In the genomic region with DNA sequence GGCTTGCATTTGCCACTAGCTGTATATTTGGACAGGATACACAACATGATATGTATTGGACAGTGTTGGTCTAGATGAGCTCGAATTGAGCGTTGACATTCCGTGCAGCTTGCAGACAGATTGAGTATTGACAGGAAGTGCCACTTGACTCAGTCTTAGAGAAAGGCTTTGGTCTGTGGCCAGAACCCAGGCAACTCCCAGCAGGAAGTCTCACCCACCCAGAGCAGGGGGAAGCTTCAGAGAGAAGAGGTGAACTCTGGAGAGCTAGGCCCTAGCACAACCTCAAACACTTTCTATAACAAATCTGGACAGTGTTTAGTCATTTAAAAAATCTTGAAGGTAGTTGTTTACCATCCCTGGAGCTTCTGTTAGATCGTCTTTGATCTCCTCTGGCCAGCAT, we compare ENCODE assay signal across 8 cellular contexts.
DNase-seq lines count a peak whose midpoint lies in the region; ATAC-seq and TF ChIP-seq lines count a peak whose summit lies in the region.

No MANE protein-coding gene starts in this region.

- ATAC-seq in GM21390 (IDR thresholded peaks at IDR 0.05; ENCODE audit: unreplicated experiment) (peak; percentile 93), omental fat pad (ENCODE audit: low FRiP score) (no peak)
- peak; percentile 74 to 86 for ATAC-seq in stimulated activated naive B cell treated with anti-CD40 and anti-IgM and Interleukin-4, amounts not matched to agents 10 μg/mL and 1 μg/mL and 100 μg/mL, for 72 hours (replicated peaks)

- TF ChIP-seq CTCF in esophagus muscularis mucosa (IDR thresholded peaks at IDR 0.05) = no peak
- no peak for TF ChIP-seq CTCF in omental fat pad (IDR thresholded peaks at IDR 0.05)

- DNase-seq in DMS53 (lab: John Stamatoyannopoulos, UW) (peak; percentile 80), HS-5 (ENCODE audit: low read depth) (peak; percentile 18), esophagus muscularis mucosa (ENCODE audit: extremely low spot score) (peak; percentile 50), anterior cingulate cortex (lab: John Stamatoyannopoulos, UW) (no peak), omental fat pad (ENCODE audit: low spot score) (no peak)
- peak; percentile 27 for DNase-seq in activated CD4-positive, alpha-beta T cell treated with anti-CD3 and anti-CD28 coated beads for 1 hour
- DNase-seq in stimulated activated naive B cell treated with anti-CD40 and anti-IgM and Interleukin-4, amounts not matched to agents 10 μg/mL and 1 μg/mL and 100 μg/mL, for 72 hours = peak; percentile 8

- H3K27me3 Mint-ChIP-seq in stimulated activated naive B cell treated with anti-CD40 and anti-IgM and Interleukin-4, amounts not matched to agents 10 μg/mL and 1 μg/mL and 100 μg/mL, for 72 hours = peaks cover 12% of the 10 kb centered on the region in 2 donors

- H3K4me1 ChIP-seq in esophagus muscularis mucosa = peaks cover 0 to 14% (median 12%) of the 10 kb centered on the region in 4 donors

- no peak overlapping the region for H3K4me3 ChIP-seq in esophagus muscularis mucosa

- H3K27ac Mint-ChIP-seq in stimulated activated naive B cell treated with anti-CD40 and anti-IgM and Interleukin-4, amounts not matched to agents 10 μg/mL and 1 μg/mL and 100 μg/mL, for 72 hours = no peak overlapping the region

- no peaks in the 10 kb centered on the region for H3K36me3 ChIP-seq in esophagus muscularis mucosa

- no peak for TF ChIP-seq POLR2A in esophagus muscularis mucosa (IDR thresholded peaks at IDR 0.05; ENCODE audit: low read depth)

- TF ChIP-seq EP300 in esophagus muscularis mucosa (IDR thresholded peaks at IDR 0.05) = no peak

- intact Hi-C loops in esophagus muscularis mucosa (cut with DNase I) = no loop called here

- 64% methylated on average over 4 of the region's 4 CpGs for WGBS in esophagus muscularis mucosa

- H3K27ac ChIP-seq in esophagus muscularis mucosa (replicated peaks in 1 of 4) = no peak overlapping the region

- H3K4me3 Mint-ChIP-seq in stimulated activated naive B cell treated with anti-CD40 and anti-IgM and Interleukin-4, amounts not matched to agents 10 μg/mL and 1 μg/mL and 100 μg/mL, for 72 hours = no peak overlapping the region

- H3K4me1 Mint-ChIP-seq in stimulated activated naive B cell treated with anti-CD40 and anti-IgM and Interleukin-4, amounts not matched to agents 10 μg/mL and 1 μg/mL and 100 μg/mL, for 72 hours = peaks cover 4 to 6% of the 10 kb centered on the region in 2 donors

- H3K9me3 Mint-ChIP-seq in stimulated activated naive B cell treated with anti-CD40 and anti-IgM and Interleukin-4, amounts not matched to agents 10 μg/mL and 1 μg/mL and 100 μg/mL, for 72 hours = peaks cover 4 to 5% of the 10 kb centered on the region in 2 donors

- no peaks in the 10 kb centered on the region for H3K27me3 ChIP-seq in esophagus muscularis mucosa

- peaks cover 0 to 5% (median 2%) of the 10 kb centered on the region in 4 donors for H3K9me3 ChIP-seq in esophagus muscularis mucosa

- peaks cover 2 to 4% of the 10 kb centered on the region in 2 donors for H3K36me3 Mint-ChIP-seq in stimulated activated naive B cell treated with anti-CD40 and anti-IgM and Interleukin-4, amounts not matched to agents 10 μg/mL and 1 μg/mL and 100 μg/mL, for 72 hours

Comparison
In these comparisons a context has a peak if more than half of its experiments do, and no peak if none do; other contexts are left out.
1. DNase-seq: peak in DMS53 (single experiment), HS-5 (single experiment), activated CD4-positive, alpha-beta T cell treated with anti-CD3 and anti-CD28 coated beads for 1 hour (single experiment), esophagus muscularis mucosa (single experiment) and stimulated activated naive B cell treated with anti-CD40 and anti-IgM and Interleukin-4, amounts not matched to agents 10 μg/mL and 1 μg/mL and 100 μg/mL, for 72 hours (single experiment); none in anterior cingulate cortex (0 of 58) and omental fat pad (single experiment).